Comparison of ENCODE assay signal across 12 cellular contexts in genomic region chr20:25011261-25011660, GRCh38.
"Had no signal": no experiment of that assay in that cellular context is flagged by ENCODE, and none has a peak within 500 bp of the region (broad histone marks: within the 10 kb centered on the region; RNA-seq: fewer than 3 reads in every experiment).

No MANE protein-coding gene starts in this region.

- H3K9ac ChIP-seq: parathyroid adenoma had no signal

- H3K9me3 ChIP-seq: SJCRH30, tibial nerve had no signal

- DNase-seq: activated CD4-positive, alpha-beta T cell treated with anti-CD3 and anti-CD28 coated beads, Interleukin-2, amount 50 U/mL, for 4 hours; activated T-cell treated with anti-CD3 and anti-CD28 coated beads, Interleukin-2, amount 50 U/mL, for 24 hours; effector memory CD8-positive, alpha-beta T cell; SJCRH30; stimulated activated CD4-positive, alpha-beta T cell treated with anti-CD3 and anti-CD28 coated beads, Interleukin-12 subunit alpha, Interleukin-12 subunit beta, amount 100 ng/mL, for 4 hours; stimulated activated CD4-positive, alpha-beta T cell treated with anti-CD3 and anti-CD28 coated beads, Interleukin-1b, Interleukin-23, amount 100 ng/mL, for 48 hours; stimulated activated CD8-positive, alpha-beta memory T cell treated with anti-CD3 and anti-CD28 coated beads, Interleukin-4, amount 100 ng/mL, for 48 hours; stimulated activated naive CD4-positive, alpha-beta T cell treated with Interleukin-2 at 50 U/mL for 16 hours had no signal

- H2AFZ ChIP-seq: parathyroid adenoma had no signal

- H3K27me3 ChIP-seq: SJCRH30, tibial nerve had no signal

- ATAC-seq: effector memory CD8-positive, alpha-beta T cell; left colon had no signal

- H3K4me1 ChIP-seq: parathyroid adenoma, SJCRH30, tibial nerve had no signal

- H3K36me3 ChIP-seq: SJCRH30 had no signal

- H3K4me3 ChIP-seq: lung, SJCRH30, tibial nerve had no signal

- H3K27ac ChIP-seq: parathyroid adenoma, SJCRH30, tibial nerve had no signal
